8 cellular contexts compared by ENCODE assay signal in the genomic region with DNA sequence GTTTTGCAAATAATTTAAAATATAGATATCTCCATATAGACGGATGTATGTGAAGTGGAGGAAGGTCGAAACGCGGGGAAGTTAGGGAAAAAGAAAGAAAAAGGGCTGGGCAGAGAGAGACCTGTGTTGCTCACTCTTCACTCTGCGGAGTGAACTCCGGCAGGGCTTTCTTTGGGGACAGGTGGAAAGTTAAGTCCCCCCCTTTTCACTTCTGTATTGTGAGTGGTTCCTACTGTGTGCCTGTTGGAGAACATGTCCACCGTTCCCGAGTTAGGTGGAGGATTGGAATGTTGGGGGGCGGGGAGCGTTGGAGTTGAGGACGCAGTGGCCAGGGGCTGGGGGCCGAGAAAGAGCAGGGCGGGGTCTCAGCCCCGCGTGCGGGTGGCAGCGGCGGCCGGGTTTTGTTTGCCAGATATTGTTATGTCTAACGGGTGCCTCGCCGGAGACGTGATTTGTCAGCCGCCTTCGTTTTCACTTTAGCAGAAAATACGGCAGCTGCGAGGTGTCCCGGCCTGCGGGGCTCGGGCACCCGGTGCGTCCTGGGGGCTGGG.
DNase-seq lines count a peak whose midpoint lies in the region; ATAC-seq and TF ChIP-seq lines count a peak whose summit lies in the region.

No MANE protein-coding gene starts in this region.

- H3K4me3 ChIP-seq in GM08714 (ENCODE audit: low read length) (peak overlapping the region; percentile 52), HL-60 (replicated peaks; ENCODE audit: insufficient read depth, low read length) (peak overlapping the region; percentile 32), mucosa of rectum (ENCODE audit: low read length in 2 of 2) (peak overlapping the region; percentile 57 to 61)

- TF ChIP-seq CTCF in HL-60 (IDR thresholded peaks at IDR 0.05; ENCODE audit: insufficient read depth, low read length) = no peak

- H3K27me3 ChIP-seq in HL-60 (ENCODE audit: insufficient read depth, poor library complexity, severe bottlenecking) (peaks cover 57% of the 10 kb centered on the region), mucosa of rectum (ENCODE audit: control insufficient read depth in 2 of 2, insufficient read depth in 2 of 2, low read length in 2 of 2) (peaks cover 29 to 40% of the 10 kb centered on the region in 2 donors)

- H3K36me3 ChIP-seq in mucosa of rectum (ENCODE audit: control insufficient read depth in 2 of 2, insufficient read depth in 2 of 2, low read length in 2 of 2) = no peaks in the 10 kb centered on the region

- H3K9ac ChIP-seq in mucosa of rectum (ENCODE audit: low read depth in 1 of 2, low read length in 2 of 2) = peak overlapping the region in 1 of 2 donors; percentile 33

- no peak for ATAC-seq in GM21515 (IDR thresholded peaks at IDR 0.05; ENCODE audit: unreplicated experiment)

- H3K4me1 ChIP-seq in mucosa of rectum (ENCODE audit: control insufficient read depth in 2 of 2, insufficient read depth in 2 of 2, low read length in 2 of 2) = peaks cover 0 to 4% of the 10 kb centered on the region in 2 donors

- no peak overlapping the region for H3K27ac ChIP-seq in HL-60 (replicated peaks)
- H3K27ac ChIP-seq in cingulate gyrus (ENCODE audit: low read depth, low read length) = peak overlapping the region; percentile 54
- peak overlapping the region in 1 of 2 donors; percentile 42 for H3K27ac ChIP-seq in mucosa of rectum (ENCODE audit: low read depth in 2 of 2, low read length in 2 of 2)

- H3K9me3 ChIP-seq in mucosa of rectum (ENCODE audit: control insufficient read depth in 2 of 2, low read length in 2 of 2) = no peaks in the 10 kb centered on the region

- DNase-seq in HL-60 (ENCODE audit: low read depth in 1 of 2, low spot score in 1 of 2) (no peak), erythroblast (lab: John Stamatoyannopoulos, UW) (no peak), SK-N-DZ (ENCODE audit: low spot score) (no peak)
- DNase-seq in activated CD4-positive, alpha-beta T cell treated with anti-CD3 and anti-CD28 coated beads for 48 hours = no peak

- no peak for TF ChIP-seq POLR2A in erythroblast (IDR thresholded peaks at IDR 0.05; ENCODE audit: low read length)
